In the genomic region with DNA sequence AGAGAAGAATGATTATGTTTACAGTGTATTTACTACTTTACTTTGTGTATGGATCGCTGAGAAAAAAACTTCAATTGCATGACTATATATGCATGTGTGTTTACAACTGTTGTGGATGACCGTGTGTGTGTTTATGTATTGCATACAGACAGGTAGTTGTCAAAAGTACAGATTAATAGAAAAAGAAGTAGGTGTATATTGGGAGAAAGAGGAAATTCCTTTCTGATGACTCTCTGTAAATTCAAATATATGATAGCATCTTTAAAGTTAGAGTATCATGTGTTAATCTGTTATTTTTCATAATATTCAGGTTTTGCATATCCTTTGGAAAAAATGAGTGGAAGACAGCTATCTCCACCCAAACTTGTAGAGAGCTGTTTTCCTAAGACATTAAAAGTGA, we compare ENCODE assay signal across 25 cellular contexts.
DNase-seq lines count a peak whose midpoint lies in the region; ATAC-seq, FAIRE-seq and TF ChIP-seq lines count a peak whose summit lies in the region.
"Had no signal": no experiment of that assay in that cellular context is flagged by ENCODE, and none has a peak within 500 bp of the region (broad histone marks: within the 10 kb centered on the region; RNA-seq: fewer than 3 reads in every experiment).

No MANE protein-coding gene starts in this region.

- peak overlapping the region; percentile 54 for H3K27ac Mint-ChIP-seq in T-helper 17 cell
- H3K27ac Mint-ChIP-seq: activated CD8-positive, alpha-beta T cell treated with anti-CD3 and anti-CD28 coated beads for 36 hours; activated naive CD4-positive, alpha-beta T cell treated with anti-CD3 and anti-CD28 coated beads for 36 hours had no signal

- H3K4me1 Mint-ChIP-seq in T-helper 17 cell: peaks cover 25% of the 10 kb centered on the region

- no peak for DNase-seq in left ventricle myocardium inferior
- no peak for DNase-seq in heart right ventricle
- no peak for DNase-seq in T-helper 17 cell
- DNase-seq in keratinocyte (ENCODE audit: low read depth, low spot score): no peak
- no peak for DNase-seq in upper lobe of right lung
- DNase-seq in AG20443 (ENCODE audit: low spot score): no peak
- DNase-seq in activated CD4-positive, alpha-beta T cell treated with anti-CD3 and anti-CD28 coated beads for 4 hours: no peak
- DNase-seq: activated CD8-positive, alpha-beta T cell treated with anti-CD3 and anti-CD28 coated beads for 36 hours; activated naive CD4-positive, alpha-beta T cell treated with anti-CD3 and anti-CD28 coated beads for 36 hours; activated T-cell treated with anti-CD3 and anti-CD28 coated beads, Interleukin-2, amount 50 U/mL, for 1 hour; C1 segment of cervical spinal cord; GF-D8; mucosa of descending colon; NCI-H1048; NCI-H1930; NCI-H2227 treated with DMSO at 0.1 percent for 48 hours; NCI-H82; spleen; uterus had no signal

- intact Hi-C loops in left ventricle myocardium inferior (cut with micrococcal nuclease) (no loop called here), heart right ventricle (cut with DNase I) (no loop called here), upper lobe of right lung (cut with DNase I) (no loop called here)

- dilution Hi-C loops in keratinocyte (cut with MboI; ENCODE audit: extremely low pct_ligation_motif_present, low sequenced_read_pairs): no loop called here

- TF ChIP-seq CTCF in left ventricle myocardium inferior (IDR thresholded peaks at IDR 0.05; ENCODE audit: borderline replicate concordance): no peak
- no peak for TF ChIP-seq CTCF in heart right ventricle (IDR thresholded peaks at IDR 0.05)
- TF ChIP-seq CTCF in keratinocyte (optimal IDR thresholded peaks at IDR 0.05 in 1 of 3, IDR thresholded peaks at IDR 0.05 in 1 of 3, conservative IDR thresholded peaks at IDR 0.05 in 1 of 3; ENCODE audit: extremely low read depth in 1 of 3, insufficient read depth in 2 of 3, low read length in 3 of 3): no peak
- no peak for TF ChIP-seq CTCF in upper lobe of right lung (IDR thresholded peaks at IDR 0.05)

- no peaks in the 10 kb centered on the region for H3K27me3 Mint-ChIP-seq in T-helper 17 cell

- H3K9me3 ChIP-seq in left ventricle myocardium inferior (replicated peaks) (no peaks in the 10 kb centered on the region), heart right ventricle (no peaks in the 10 kb centered on the region), T-helper 17 cell (ENCODE audit: control insufficient read depth, low read length, poor library complexity, severe bottlenecking) (no peaks in the 10 kb centered on the region), keratinocyte (ENCODE audit: control insufficient read depth, low read depth, low read length) (no peaks in the 10 kb centered on the region), upper lobe of right lung (no peaks in the 10 kb centered on the region)
- H3K9me3 ChIP-seq: mucosa of descending colon, spleen, uterus had no signal

- peak overlapping the region; percentile 39 for H3K4me2 ChIP-seq in keratinocyte (ENCODE audit: control insufficient read depth, extremely low read depth, insufficient read depth, low read depth, low read length)

- ATAC-seq in heart right ventricle (no peak), T-helper 17 cell (no peak), upper lobe of right lung (no peak), HG03457 (IDR thresholded peaks at IDR 0.05; ENCODE audit: unreplicated experiment) (no peak)
- ATAC-seq: activated CD8-positive, alpha-beta T cell treated with anti-CD3 and anti-CD28 coated beads for 36 hours; mucosa of descending colon had no signal

- H3K9me1 ChIP-seq in keratinocyte (ENCODE audit: control insufficient read depth, extremely low read depth, insufficient read depth, low read length): no peaks in the 10 kb centered on the region

- H3K27ac ChIP-seq in left ventricle myocardium inferior (replicated peaks): peak overlapping the region; percentile 58
- peak overlapping the region in 2 of 10 donors; percentile 3 to 74 for H3K27ac ChIP-seq in heart right ventricle
- H3K27ac ChIP-seq in keratinocyte (ENCODE audit: control insufficient read depth, insufficient read depth, low read length): peak overlapping the region; percentile 15
- peak overlapping the region; percentile 55 for H3K27ac ChIP-seq in upper lobe of right lung
- H3K27ac ChIP-seq: uterus had no signal

- WGBS in heart right ventricle, 2 donors: 93 to 97% methylated on average over 2 of the region's 2 CpGs

- no peaks in the 10 kb centered on the region for H4K20me1 ChIP-seq in keratinocyte (ENCODE audit: control insufficient read depth, extremely low read depth, insufficient read depth, low read length)

- H3K4me3 Mint-ChIP-seq in T-helper 17 cell: no peak overlapping the region
- H3K4me3 Mint-ChIP-seq: activated CD8-positive, alpha-beta T cell treated with anti-CD3 and anti-CD28 coated beads for 36 hours; activated naive CD4-positive, alpha-beta T cell treated with anti-CD3 and anti-CD28 coated beads for 36 hours; central memory CD8-positive, alpha-beta T cell; neural crest cell had no signal

- H2AFZ ChIP-seq in keratinocyte (ENCODE audit: control insufficient read depth, low read length): no peak overlapping the region

- no peak overlapping the region for H3K9ac ChIP-seq in keratinocyte (ENCODE audit: control insufficient read depth, extremely low read depth, insufficient read depth, low read length)

- no peak overlapping the region for H3K4me3 ChIP-seq in left ventricle myocardium inferior
- no peak overlapping the region for H3K4me3 ChIP-seq in heart right ventricle
- no peak overlapping the region for H3K4me3 ChIP-seq in keratinocyte (ENCODE audit: control insufficient read depth in 2 of 3, extremely low read depth in 1 of 3, insufficient read depth in 2 of 3, low read depth in 1 of 3, low read length in 3 of 3)
- H3K4me3 ChIP-seq in upper lobe of right lung: no peak overlapping the region
- H3K4me3 ChIP-seq: mucosa of descending colon, spleen, uterus had no signal

- no peaks in the 10 kb centered on the region for H3K36me3 Mint-ChIP-seq in T-helper 17 cell (ENCODE audit: low read depth)

- H3K27me3 ChIP-seq in left ventricle myocardium inferior (ENCODE audit: low read depth) (no peaks in the 10 kb centered on the region), heart right ventricle (no peaks in the 10 kb centered on the region), keratinocyte (ENCODE audit: control insufficient read depth, extremely low read depth, insufficient read depth, low read length) (no peaks in the 10 kb centered on the region), upper lobe of right lung (no peaks in the 10 kb centered on the region)
- H3K27me3 ChIP-seq: spleen, uterus had no signal

- peak; percentile 5 for FAIRE-seq in keratinocyte (lab: Jason Lieb, UNC)
- FAIRE-seq: GM19239, H1, HTR-8/SVneo had no signal

- no peaks in the 10 kb centered on the region for H3K36me3 ChIP-seq in left ventricle myocardium inferior
- H3K36me3 ChIP-seq in heart right ventricle: no peaks in the 10 kb centered on the region
- H3K36me3 ChIP-seq in keratinocyte (ENCODE audit: control insufficient read depth in 2 of 2, extremely low read depth in 1 of 2, insufficient read depth in 2 of 2, low read length in 2 of 2): no peaks in the 10 kb centered on the region
- no peaks in the 10 kb centered on the region for H3K36me3 ChIP-seq in upper lobe of right lung
- H3K36me3 ChIP-seq: spleen, uterus had no signal

- H3K79me2 ChIP-seq in keratinocyte (ENCODE audit: control insufficient read depth, insufficient read depth, low read length): no peaks in the 10 kb centered on the region

- H3K4me1 ChIP-seq in left ventricle myocardium inferior (peaks cover 33% of the 10 kb centered on the region), heart right ventricle (peaks cover 0 to 68% (median 28%) of the 10 kb centered on the region in 9 donors), keratinocyte (ENCODE audit: control insufficient read depth, extremely low read depth, insufficient read depth, low read length) (peaks cover 21% of the 10 kb centered on the region), upper lobe of right lung (peaks cover 51% of the 10 kb centered on the region)
- H3K4me1 ChIP-seq: uterus had no signal
